14 cellular contexts compared by ENCODE assay signal in genomic region chr4:24570574-24571236, GRCh38. TPM values are rescaled to one million over a fixed set of nuclear protein-coding genes. Genes with fewer than 3 reads are reported as not detected.
DNase-seq lines count a peak whose midpoint lies in the region; ATAC-seq and TF ChIP-seq lines count a peak whose summit lies in the region.
"Had no signal": no experiment of that assay in that cellular context is flagged by ENCODE, and none has a peak within 500 bp of the region (broad histone marks: within the 10 kb centered on the region; RNA-seq: fewer than 3 reads in every experiment).

No MANE protein-coding gene starts in this region.

- DNase-seq in cardiac muscle cell (ENCODE audit: low read depth in 1 of 2, low spot score in 1 of 2) (no peak), right cardiac atrium (no peak), GM20000 (ENCODE audit: low spot score) (no peak), NCI-H345 treated with DMSO at 0.1 percent for 48 hours (lab: John Stamatoyannopoulos, UW; ENCODE audit: unreplicated experiment) (no peak)
- DNase-seq in activated naive CD8-positive, alpha-beta T cell treated with anti-CD3 and anti-CD28 coated beads, Interleukin-2, amount 10 ng/mL, durations not matched to agents 7 days and 5 days = no peak
- DNase-seq: effector CD4-positive, alpha-beta T cell; hypothalamus; left cardiac atrium; psoas muscle had no signal

- TF ChIP-seq CTCF in cardiac muscle cell (IDR thresholded peaks at IDR 0.05; ENCODE audit: low read depth, low read length) (no peak), GM20000 (IDR thresholded peaks at IDR 0.05; ENCODE audit: extremely low read depth, missing control alignments) (no peak)

- no peaks in the 10 kb centered on the region for H3K27me3 Mint-ChIP-seq in activated naive CD8-positive, alpha-beta T cell treated with anti-CD3 and anti-CD28 coated beads, Interleukin-2, amount 10 ng/mL, durations not matched to agents 7 days and 5 days
- no peaks in the 10 kb centered on the region for H3K27me3 Mint-ChIP-seq in stimulated activated memory B cell treated with anti-CD40 and anti-IgM and Interleukin-4, amounts not matched to agents 10 μg/mL and 1 μg/mL and 100 μg/mL, for 72 hours
- H3K27me3 Mint-ChIP-seq: B cell had no signal

- H3K27ac ChIP-seq in cardiac muscle cell = peak overlapping the region; percentile 19
- H3K27ac ChIP-seq in right cardiac atrium (ENCODE audit: low read length) = no peak overlapping the region
- H3K27ac ChIP-seq: psoas muscle, tibial nerve had no signal

- no peak overlapping the region for H3K4me3 ChIP-seq in cardiac muscle cell
- H3K4me3 ChIP-seq in right cardiac atrium (ENCODE audit: low read length) = no peak overlapping the region
- H3K4me3 ChIP-seq: psoas muscle, tibial nerve had no signal

- POLR2A ChIA-PET in activated naive CD8-positive, alpha-beta T cell treated with anti-CD3 and anti-CD28 coated beads, Interleukin-2, amount 10 ng/mL, durations not matched to agents 7 days and 5 days (lab: Charles Lee) = no interaction called here

- H3K4me3 Mint-ChIP-seq in activated naive CD8-positive, alpha-beta T cell treated with anti-CD3 and anti-CD28 coated beads, Interleukin-2, amount 10 ng/mL, durations not matched to agents 7 days and 5 days = peak overlapping the region; percentile 15
- no peak overlapping the region for H3K4me3 Mint-ChIP-seq in stimulated activated memory B cell treated with anti-CD40 and anti-IgM and Interleukin-4, amounts not matched to agents 10 μg/mL and 1 μg/mL and 100 μg/mL, for 72 hours
- H3K4me3 Mint-ChIP-seq: B cell had no signal

- no peaks in the 10 kb centered on the region for H3K9me3 ChIP-seq in cardiac muscle cell (ENCODE audit: low read depth)
- no peaks in the 10 kb centered on the region for H3K9me3 ChIP-seq in right cardiac atrium (ENCODE audit: control insufficient read depth, low read length)
- H3K9me3 ChIP-seq: psoas muscle, tibial nerve had no signal

- H3K27ac Mint-ChIP-seq in activated naive CD8-positive, alpha-beta T cell treated with anti-CD3 and anti-CD28 coated beads, Interleukin-2, amount 10 ng/mL, durations not matched to agents 7 days and 5 days = no peak overlapping the region
- peak overlapping the region; percentile 20 for H3K27ac Mint-ChIP-seq in stimulated activated memory B cell treated with anti-CD40 and anti-IgM and Interleukin-4, amounts not matched to agents 10 μg/mL and 1 μg/mL and 100 μg/mL, for 72 hours
- H3K27ac Mint-ChIP-seq: B cell had no signal

- H3K36me3 ChIP-seq in cardiac muscle cell = peaks cover 35% of the 10 kb centered on the region

- no peaks in the 10 kb centered on the region for H3K9me3 Mint-ChIP-seq in activated naive CD8-positive, alpha-beta T cell treated with anti-CD3 and anti-CD28 coated beads, Interleukin-2, amount 10 ng/mL, durations not matched to agents 7 days and 5 days
- no peaks in the 10 kb centered on the region for H3K9me3 Mint-ChIP-seq in stimulated activated memory B cell treated with anti-CD40 and anti-IgM and Interleukin-4, amounts not matched to agents 10 μg/mL and 1 μg/mL and 100 μg/mL, for 72 hours

- ATAC-seq in right cardiac atrium (no peak), GM21381 (IDR thresholded peaks at IDR 0.05; ENCODE audit: unreplicated experiment) (peak; percentile 20), GM19035 (IDR thresholded peaks at IDR 0.05; ENCODE audit: unreplicated experiment) (no peak)
- ATAC-seq in activated naive CD8-positive, alpha-beta T cell treated with anti-CD3 and anti-CD28 coated beads, Interleukin-2, amount 10 ng/mL, durations not matched to agents 7 days and 5 days (ENCODE audit: low read depth) = no peak
- no peak for ATAC-seq in stimulated activated memory B cell treated with anti-CD40 and anti-IgM and Interleukin-4, amounts not matched to agents 10 μg/mL and 1 μg/mL and 100 μg/mL, for 72 hours
- ATAC-seq: left cardiac atrium had no signal

- H3K4me1 ChIP-seq in cardiac muscle cell (ENCODE audit: low read depth) (peaks cover 7% of the 10 kb centered on the region), right cardiac atrium (ENCODE audit: control insufficient read depth, insufficient read depth, low read length) (peaks cover 5% of the 10 kb centered on the region)

- intact Hi-C loops in right cardiac atrium (cut with DNase I) = no loop called here

- H3K4me1 Mint-ChIP-seq in activated naive CD8-positive, alpha-beta T cell treated with anti-CD3 and anti-CD28 coated beads, Interleukin-2, amount 10 ng/mL, durations not matched to agents 7 days and 5 days = peaks cover 44% of the 10 kb centered on the region
- H3K4me1 Mint-ChIP-seq in stimulated activated memory B cell treated with anti-CD40 and anti-IgM and Interleukin-4, amounts not matched to agents 10 μg/mL and 1 μg/mL and 100 μg/mL, for 72 hours = peaks cover 54% of the 10 kb centered on the region

- H3K27me3 ChIP-seq in cardiac muscle cell (no peaks in the 10 kb centered on the region), right cardiac atrium (ENCODE audit: control insufficient read depth, insufficient read depth) (no peaks in the 10 kb centered on the region)
- H3K27me3 ChIP-seq: tibial nerve had no signal

- 70% methylated on average over 5 of the region's 5 CpGs for WGBS in right cardiac atrium

- H3K36me3 Mint-ChIP-seq in activated naive CD8-positive, alpha-beta T cell treated with anti-CD3 and anti-CD28 coated beads, Interleukin-2, amount 10 ng/mL, durations not matched to agents 7 days and 5 days = peaks cover 45% of the 10 kb centered on the region
- peaks cover 73% of the 10 kb centered on the region for H3K36me3 Mint-ChIP-seq in stimulated activated memory B cell treated with anti-CD40 and anti-IgM and Interleukin-4, amounts not matched to agents 10 μg/mL and 1 μg/mL and 100 μg/mL, for 72 hours

RNA-seq across cellular contexts. Expression of gene DHX15, which starts 13.6 kb away (rescaled TPM):
- total RNA-seq in cardiac muscle cell (81.1 and 109 TPM in 2 replicates), right cardiac atrium (10 to 100 TPM; 61.9 to 78.6 (median 65.2) TPM)
- polyA plus RNA-seq in cardiac muscle cell (78.4 and 115 TPM in 2 replicates), right cardiac atrium (37.8 TPM)
- 100 to 1,000 TPM; 169 to 177 TPM for total RNA-seq in activated naive CD8-positive, alpha-beta T cell treated with anti-CD3 and anti-CD28 coated beads, Interleukin-2, amount 10 ng/mL, durations not matched to agents 7 days and 5 days
